ENCODE assay signal across 19 cellular contexts in genomic region chr12:8817856-8818255, GRCh38. TPM values are rescaled to one million over a fixed set of nuclear protein-coding genes. Genes with fewer than 3 reads are reported as not detected.
A peak's percentile ranks its signal among the peaks of the same experiment; 100 is the strongest.
DNase-seq lines count a peak whose midpoint lies in the region; ATAC-seq and TF ChIP-seq lines count a peak whose summit lies in the region.
"Had no signal": no experiment of that assay in that cellular context is flagged by ENCODE, and none has a peak within 500 bp of the region (broad histone marks: within the 10 kb centered on the region; RNA-seq: fewer than 3 reads in every experiment).

No MANE protein-coding gene starts in this region.

- H4K20me1 ChIP-seq in H9 (ENCODE audit: control insufficient read depth, insufficient read depth, insufficient read length), result no peaks in the 10 kb centered on the region

- no peak overlapping the region for H3K4me3 Mint-ChIP-seq in H9

- no peak overlapping the region for H4K8ac ChIP-seq in H9 (replicated peaks; ENCODE audit: insufficient read length, low read depth, low read length)

- H2BK12ac ChIP-seq in H9 (ENCODE audit: insufficient read length, low read depth, low read length), result peak overlapping the region; percentile 86

- H3K27ac ChIP-seq in H9 (ENCODE audit: insufficient read length, low read depth, low read length), result no peak overlapping the region
- H3K27ac ChIP-seq in foreskin keratinocyte, result no peak overlapping the region

- H2AK5ac ChIP-seq in H9 (ENCODE audit: insufficient read length, low read length), result no peak overlapping the region

- H2BK5ac ChIP-seq in H9 (ENCODE audit: insufficient read length, low read length), result no peak overlapping the region

- H3K9me3 ChIP-seq in H9 (ENCODE audit: control insufficient read depth, low read depth, low read length), result no peaks in the 10 kb centered on the region
- H3K9me3 ChIP-seq: SK-N-SH had no signal

- peaks cover 15% of the 10 kb centered on the region; the same call in 1 of the 2 replicates for H3K4me1 ChIP-seq in H9 (ENCODE audit: insufficient read depth, low read length)
- peaks cover 3% of the 10 kb centered on the region for H3K4me1 ChIP-seq in foreskin keratinocyte

- no peak overlapping the region for H3K14ac ChIP-seq in H9 (ENCODE audit: insufficient read depth, low read length)

- H3K4ac ChIP-seq in H9 (ENCODE audit: low read depth, low read length), result no peak overlapping the region; the same call in 1 of the 2 replicates

- H3K36me3 Mint-ChIP-seq in H9 (ENCODE audit: insufficient read depth in 1 of 3, low read depth in 3 of 3), result no peaks in the 10 kb centered on the region

- DNase-seq in H9 (no peak), epithelial cell of esophagus (ENCODE audit: low read depth) (peak; percentile 48), islet precursor cell (peak; percentile 51), UCSD-AML1 (lab: John Stamatoyannopoulos, UW; ENCODE audit: unreplicated experiment) (no peak), NCI-H69 (lab: John Stamatoyannopoulos, UW) (no peak), foreskin keratinocyte (no peak)
- DNase-seq: C1 segment of cervical spinal cord, DMS 273 treated with DMSO at 0.1 percent for 48 hours, NCI-H1417, NCI-H1930, NCI-H2171, Right ventricle myocardium superior, SK-N-SH had no signal

- peaks cover 51 to 61% of the 10 kb centered on the region in 2 experiments for H3K4me1 Mint-ChIP-seq in H9

- peaks cover 0 to 3% of the 10 kb centered on the region in 2 experiments; a peak in 1 of 5 replicates for H3K9me3 Mint-ChIP-seq in H9

- H2BK15ac ChIP-seq in H9 (ENCODE audit: low read depth, low read length), result no peak overlapping the region

- TF ChIP-seq CTCF in H9 (conservative IDR thresholded peaks at IDR 0.05), result no peak
- no peak for TF ChIP-seq CTCF in epithelial cell of esophagus (IDR thresholded peaks at IDR 0.05; ENCODE audit: insufficient read depth, low read depth, low read length, missing control alignments)
- TF ChIP-seq CTCF in foreskin keratinocyte (conservative IDR thresholded peaks at IDR 0.05), result no peak

- H4K5ac ChIP-seq in H9 (ENCODE audit: insufficient read length, low read depth, low read length), result no peak overlapping the region

- H3K27me3 ChIP-seq in H9 (ENCODE audit: insufficient read depth, low read length) (no peaks in the 10 kb centered on the region), foreskin keratinocyte (no peaks in the 10 kb centered on the region)

- WGBS in H9 (ENCODE audit: extremely low coverage, insufficient read length, low lambda C conversion rate), result no CpG with 5 or more reads among the region's 1 CpG

- no peak overlapping the region for H3K56ac ChIP-seq in H9 (ENCODE audit: insufficient read length, low read depth, low read length)

- no peak overlapping the region for H3K9ac ChIP-seq in H9 (ENCODE audit: extremely low read depth, insufficient read length, low read length)
- H3K9ac ChIP-seq: SK-N-SH had no signal

- H3K18ac ChIP-seq in H9 (ENCODE audit: insufficient read length, low read depth, low read length), result no peak overlapping the region

- no peaks in the 10 kb centered on the region for H3K23me2 ChIP-seq in H9 (ENCODE audit: insufficient read length, low read depth, low read length, poor library complexity, severe bottlenecking)

- H3K27me3 Mint-ChIP-seq in H9 (ENCODE audit: low read depth), result no peaks in the 10 kb centered on the region

- no peak for ATAC-seq in GM18517 (IDR thresholded peaks at IDR 0.05; ENCODE audit: unreplicated experiment)
- no peak for ATAC-seq in foreskin keratinocyte
- ATAC-seq: Panc1 had no signal

- H2BK20ac ChIP-seq in H9 (ENCODE audit: low read depth, low read length, poor library complexity, severe bottlenecking), result no peak overlapping the region

- H3K23ac ChIP-seq in H9 (ENCODE audit: insufficient read length, low read depth, low read length), result no peak overlapping the region

- H3K79me1 ChIP-seq in H9 (ENCODE audit: insufficient read depth, low read depth, low read length, poor library complexity, severe bottlenecking), result no peaks in the 10 kb centered on the region

- no peaks in the 10 kb centered on the region for H3K79me2 ChIP-seq in H9 (ENCODE audit: insufficient read depth, low read length)

- no peak overlapping the region for H3K4me2 ChIP-seq in H9 (ENCODE audit: insufficient read depth, insufficient read length, low read length)
- H3K4me2 ChIP-seq: SK-N-SH had no signal

- H4K91ac ChIP-seq in H9 (ENCODE audit: insufficient read length, low read depth, low read length), result no peak overlapping the region

- no peak overlapping the region for H2AFZ ChIP-seq in H9 (ENCODE audit: low read length)

- H2BK120ac ChIP-seq in H9 (ENCODE audit: low read depth, low read length, poor library complexity, severe bottlenecking), result no peak overlapping the region

- no peak overlapping the region for H3T11ph ChIP-seq in H9 (ENCODE audit: low read length)

- no peak overlapping the region for H3K4me3 ChIP-seq in epithelial cell of esophagus (ENCODE audit: low read length)

- peak overlapping the region in 2 of 3 experiments; percentile 76 to 89; a peak in 6 of 7 replicates for H3K27ac Mint-ChIP-seq in H9

RNA-seq across cellular contexts. Expression of gene A2ML1, which starts 4.6 kb away (rescaled TPM):
- total RNA-seq in H9 (2021), result 2.8 and 4.1 TPM in 2 replicates
- 14.6 and 29.4 TPM in 2 replicates for total RNA-seq in foreskin keratinocyte
- polyA plus RNA-seq in foreskin keratinocyte, result 7.1 and 10.2 TPM in 2 replicates
- total RNA-seq: Daoy, H4, LHCN-M2, NCI-H460, Right ventricle myocardium superior had no signal
- polyA plus RNA-seq: SK-N-SH had no signal

Comparison
In these comparisons a context has a peak if more than half of its experiments do, and no peak if none do; other contexts are left out.
1. DNase-seq: peak in epithelial cell of esophagus (single experiment) and islet precursor cell (single experiment); none in H9 (single experiment), UCSD-AML1 (single experiment), NCI-H69 (single experiment) and foreskin keratinocyte (0 of 2).